22 cellular contexts compared by ENCODE assay signal in genomic region chr9:8622871-8623270, GRCh38.
DNase-seq lines count a peak whose midpoint lies in the region; FAIRE-seq and TF ChIP-seq lines count a peak whose summit lies in the region.
"Had no signal": no experiment of that assay in that cellular context is flagged by ENCODE, and none has a peak within 500 bp of the region (broad histone marks: within the 10 kb centered on the region; RNA-seq: fewer than 3 reads in every experiment).

No MANE protein-coding gene starts in this region.

- no peak overlapping the region for H2BK5ac ChIP-seq in mesendoderm (ENCODE audit: low read length)

- H3K4me1 Mint-ChIP-seq in T-helper 2 cell treated with Interferon-gamma antibody and Interleukin-4, amounts not matched to agents 5 μg/mL and 100 μg/mL, for 36 hours (ENCODE audit: low read depth): no peaks in the 10 kb centered on the region
- H3K4me1 Mint-ChIP-seq: CD14-positive monocyte; CD8-positive, alpha-beta memory T cell had no signal

- H3K4ac ChIP-seq in mesendoderm (ENCODE audit: low read depth, low read length): no peak overlapping the region

- H3K36me3 ChIP-seq in mesendoderm (ENCODE audit: control insufficient read depth, insufficient read depth, low read length): no peaks in the 10 kb centered on the region
- H3K36me3 ChIP-seq: BE2C; BLaER1 treated with 17β-estradiol and CSF1 and Interleukin-3, amounts not matched to agents 10 nM and 100 nM had no signal

- FAIRE-seq in H54 (lab: Jason Lieb, UNC): no peak
- FAIRE-seq: A204.1, G401.6, GM12892 had no signal

- TF ChIP-seq POLR2A in H54 (IDR thresholded peaks at IDR 0.05; ENCODE audit: low read depth, low read length): no peak

- H2BK120ac ChIP-seq in mesendoderm (ENCODE audit: low read depth, low read length): no peak overlapping the region

- H3K4me1 ChIP-seq in mesendoderm (ENCODE audit: control insufficient read depth, low read depth, low read length): peaks cover 3% of the 10 kb centered on the region
- H3K4me1 ChIP-seq: BE2C; BLaER1 treated with 17β-estradiol and CSF1 and Interleukin-3, amounts not matched to agents 10 nM and 100 nM had no signal

- H3K9me3 Mint-ChIP-seq in T-helper 2 cell treated with Interferon-gamma antibody and Interleukin-4, amounts not matched to agents 5 μg/mL and 100 μg/mL, for 36 hours: no peaks in the 10 kb centered on the region
- H3K9me3 Mint-ChIP-seq: CD14-positive monocyte; CD4-positive, alpha-beta T cell had no signal

- no peak overlapping the region for H2BK15ac ChIP-seq in mesendoderm (replicated peaks; ENCODE audit: low read depth)

- no peak overlapping the region for H4K8ac ChIP-seq in mesendoderm (ENCODE audit: low read depth, low read length)

- no peaks in the 10 kb centered on the region for H3K27me3 Mint-ChIP-seq in T-helper 2 cell treated with Interferon-gamma antibody and Interleukin-4, amounts not matched to agents 5 μg/mL and 100 μg/mL, for 36 hours (ENCODE audit: low read depth)
- H3K27me3 Mint-ChIP-seq: CD4-positive, alpha-beta T cell; CD8-positive, alpha-beta memory T cell had no signal

- H3K27me3 ChIP-seq in mesendoderm (ENCODE audit: insufficient read depth, low read length, poor library complexity): no peaks in the 10 kb centered on the region
- H3K27me3 ChIP-seq: BE2C; BLaER1 treated with 17β-estradiol and CSF1 and Interleukin-3, amounts not matched to agents 10 nM and 100 nM had no signal

- H3K27ac Mint-ChIP-seq in T-helper 2 cell treated with Interferon-gamma antibody and Interleukin-4, amounts not matched to agents 5 μg/mL and 100 μg/mL, for 36 hours: no peak overlapping the region
- H3K27ac Mint-ChIP-seq: CD4-positive, alpha-beta T cell; CD8-positive, alpha-beta memory T cell had no signal

- no peaks in the 10 kb centered on the region for H3K79me2 ChIP-seq in mesendoderm (ENCODE audit: control insufficient read depth, insufficient read depth, low read length)

- DNase-seq in DMS53 (lab: John Stamatoyannopoulos, UW) (peak; percentile 20), DMS53 treated with DMSO at 0.1 percent for 48 hours (lab: John Stamatoyannopoulos, UW; ENCODE audit: unreplicated experiment) (no peak), epithelial cell of esophagus (ENCODE audit: low read depth) (peak; percentile 9), mesendoderm (peak; percentile 35), H54 (ENCODE audit: insufficient read length, low spot score) (no peak), AML-193 (lab: John Stamatoyannopoulos, UW) (no peak), NCI-H1930 (lab: John Stamatoyannopoulos, UW) (no peak)
- no peak for DNase-seq in T-helper 2 cell treated with Interferon-gamma antibody and Interleukin-4, amounts not matched to agents 5 μg/mL and 100 μg/mL, for 36 hours (ENCODE audit: low spot score)
- DNase-seq: BE2C; CD4-positive, alpha-beta T cell; CD8-positive, alpha-beta memory T cell; DMS 273 treated with DMSO at 0.1 percent for 48 hours; DND-41; GOT3; H7; HCEC 1CT had no signal

- H3K9ac ChIP-seq in mesendoderm (ENCODE audit: low read length): no peak overlapping the region
- H3K9ac ChIP-seq: BLaER1 treated with 17β-estradiol and CSF1 and Interleukin-3, amounts not matched to agents 10 nM and 100 nM had no signal

- no peak overlapping the region for H3K4me3 Mint-ChIP-seq in T-helper 2 cell treated with Interferon-gamma antibody and Interleukin-4, amounts not matched to agents 5 μg/mL and 100 μg/mL, for 36 hours
- H3K4me3 Mint-ChIP-seq: CD14-positive monocyte; CD4-positive, alpha-beta T cell; CD8-positive, alpha-beta memory T cell had no signal

- H3K23ac ChIP-seq in mesendoderm (ENCODE audit: low read length): no peak overlapping the region

- H3K4me2 ChIP-seq in mesendoderm (ENCODE audit: low read length): no peak overlapping the region
- H3K4me2 ChIP-seq: BLaER1 treated with 17β-estradiol and CSF1 and Interleukin-3, amounts not matched to agents 10 nM and 100 nM had no signal

- no peak overlapping the region for H3K56ac ChIP-seq in mesendoderm (ENCODE audit: low read length)

- no peak for TF ChIP-seq CTCF in epithelial cell of esophagus (IDR thresholded peaks at IDR 0.05; ENCODE audit: insufficient read depth, low read depth, low read length, missing control alignments)

- no peaks in the 10 kb centered on the region for H3K36me3 Mint-ChIP-seq in T-helper 2 cell treated with Interferon-gamma antibody and Interleukin-4, amounts not matched to agents 5 μg/mL and 100 μg/mL, for 36 hours (ENCODE audit: low read depth)
- H3K36me3 Mint-ChIP-seq: CD14-positive monocyte; CD8-positive, alpha-beta memory T cell had no signal

- no peak overlapping the region for H3K4me3 ChIP-seq in epithelial cell of esophagus (ENCODE audit: low read length)
- no peak overlapping the region for H3K4me3 ChIP-seq in mesendoderm (ENCODE audit: low read length)
- H3K4me3 ChIP-seq: BLaER1 treated with 17β-estradiol and CSF1 and Interleukin-3, amounts not matched to agents 10 nM and 100 nM had no signal

- no peaks in the 10 kb centered on the region for H3K79me1 ChIP-seq in mesendoderm (ENCODE audit: low read length)

- H3K27ac ChIP-seq in mesendoderm (ENCODE audit: low read depth, low read length): no peak overlapping the region
- H3K27ac ChIP-seq: 22Rv1; BLaER1 treated with 17β-estradiol and CSF1 and Interleukin-3, amounts not matched to agents 10 nM and 100 nM had no signal

- H2AK5ac ChIP-seq in mesendoderm (ENCODE audit: low read length): no peak overlapping the region

- WGBS in mesendoderm (ENCODE audit: extremely low coverage, insufficient coverage, low lambda C conversion rate): no CpG with 5 or more reads among the region's 2 CpGs

- H3K18ac ChIP-seq in mesendoderm (ENCODE audit: low read length): no peak overlapping the region

- no peak overlapping the region for H4K5ac ChIP-seq in mesendoderm (ENCODE audit: low read length)

Comparison
In these comparisons a context has a peak if more than half of its experiments do, and no peak if none do; other contexts are left out.
1. DNase-seq: peak in DMS53 (single experiment), epithelial cell of esophagus (single experiment) and mesendoderm (single experiment); none in DMS53 treated with DMSO at 0.1 percent for 48 hours (single experiment), H54 (single experiment), AML-193 (0 of 2), NCI-H1930 (0 of 2) and T-helper 2 cell treated with Interferon-gamma antibody and Interleukin-4, amounts not matched to agents 5 μg/mL and 100 μg/mL, for 36 hours (single experiment).